In the genomic region with DNA sequence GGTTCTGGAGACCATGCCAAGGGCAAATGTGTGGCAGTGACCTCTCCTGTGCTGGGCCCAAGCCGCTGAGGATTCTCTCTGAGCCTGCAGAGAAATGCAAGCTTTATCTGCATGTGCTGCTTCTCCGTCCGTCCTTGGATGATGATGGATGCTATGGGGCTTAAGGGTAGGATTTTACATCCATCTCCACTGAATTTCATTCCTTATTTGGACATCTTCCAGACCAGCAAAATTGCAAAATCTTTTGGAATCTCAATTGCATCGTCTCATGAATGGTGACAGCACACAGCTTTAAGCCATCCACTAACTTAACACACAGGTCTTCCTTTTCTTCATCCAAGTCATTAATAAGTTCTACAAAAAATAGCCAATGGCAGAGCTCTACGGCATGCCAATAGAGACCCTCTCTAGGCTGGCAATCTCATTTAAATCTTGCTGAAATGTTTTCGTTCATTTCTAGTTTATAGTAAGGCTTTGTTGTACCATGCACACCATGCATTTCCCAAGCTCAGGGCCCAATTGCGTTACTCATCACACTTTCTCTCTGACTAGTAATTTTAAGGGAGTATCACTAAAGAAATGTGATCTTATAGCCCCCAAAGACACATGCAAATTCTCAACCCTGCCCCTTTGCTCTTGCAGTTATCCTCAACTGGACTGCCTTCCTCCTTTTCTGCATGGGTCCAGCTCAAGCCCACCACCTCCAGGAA, we compare ENCODE assay signal across 1 cellular context.
A peak's percentile ranks its signal among the peaks of the same experiment; 100 is the strongest.
TF ChIP-seq lines count a peak whose summit lies in the region.

No MANE protein-coding gene starts in this region.

TF ChIP-seq in K562, 482 proteins besides CTCF, POLR2A, EP300 and RAD21:
- TF ChIP-seq ZFP36 (IDR thresholded peaks at IDR 0.05; ENCODE audit: low read depth, low read length, partially characterized antibody) (peak; percentile 82), BRD4 (IDR thresholded peaks at IDR 0.05) (no peak)
TF ChIP-seq in K562: peak in this region for 1.
